ENCODE assay signal across 31 cellular contexts in genomic region chr1:11998636-11999035, GRCh38.
"Had no signal": no experiment of that assay in that cellular context is flagged by ENCODE, and none has a peak within 500 bp of the region (broad histone marks: within the 10 kb centered on the region; RNA-seq: fewer than 3 reads in every experiment).

No MANE protein-coding gene starts in this region.

- H3K27me3 ChIP-seq: brain microvascular endothelial cell, Peyer's patch had no signal

- H3K4me1 Mint-ChIP-seq: activated B cell treated with CpG ODN at 0.5 μM for 24 hours; activated naive CD8-positive, alpha-beta T cell treated with anti-CD3 and anti-CD28 coated beads for 36 hours; central memory CD8-positive, alpha-beta T cell had no signal

- DNase-seq: activated B cell treated with CpG ODN at 0.5 μM for 24 hours; activated CD4-positive, alpha-beta memory T cell treated with anti-CD3 and anti-CD28 coated beads for 36 hours; activated CD4-positive, alpha-beta T cell treated with anti-CD3 and anti-CD28 coated beads for 4 hours; activated CD4-positive, alpha-beta T cell treated with anti-CD3 and anti-CD28 coated beads, Interleukin-2, amount 50 U/mL, for 1 hour; activated CD4-positive, CD25-positive, alpha-beta regulatory T cell treated with anti-CD3 and anti-CD28 coated beads, Interleukin-2, amount 50 U/mL, for 72 hours; activated CD8-positive, alpha-beta memory T cell treated with anti-CD3 and anti-CD28 coated beads, Interleukin-2, amount 50 U/mL, for 4 hours; activated gamma-delta T cell treated with Interleukin-2 at 50 U/mL for 16 hours; activated naive CD4-positive, alpha-beta T cell treated with anti-CD3 and anti-CD28 coated beads, Interleukin-2, amount 50 U/mL, for 16 hours; activated naive CD8-positive, alpha-beta T cell treated with anti-CD3 and anti-CD28 coated beads for 36 hours; activated T-cell treated with anti-CD3 and anti-CD28 coated beads for 4 hours; activated T-cell treated with anti-CD3 and anti-CD28 coated beads, Interleukin-2, amount 50 U/mL, for 4 hours; amniotic stem cell; aorta; brain microvascular endothelial cell; NCI-H1105; NCI-H1417 treated with DMSO at 0.1 percent for 48 hours; NCI-H1694; NCI-H2029; NCI-H345; NCI-H524 treated with DMSO at 0.1 percent for 48 hours; PC-3; Peyer's patch; RPMI8226; SW 1271; T-helper 1 cell; T-helper 2 cell; T-helper 9 cell had no signal

- H3K4me3 Mint-ChIP-seq: activated B cell treated with CpG ODN at 0.5 μM for 24 hours; activated CD4-positive, alpha-beta memory T cell treated with anti-CD3 and anti-CD28 coated beads for 36 hours; activated naive CD8-positive, alpha-beta T cell treated with anti-CD3 and anti-CD28 coated beads for 36 hours; activated T-cell treated with anti-CD3 and anti-CD28 coated beads, Interleukin-2, amount 50 U/mL, for 4 hours; activated T-helper 1 cell treated with anti-CD3 and anti-CD28 coated beads, Interleukin-12 subunit alpha, Interleukin-12 subunit beta, Interleukin-2, Interleukin-4 antibody, amounts not matched to agents 30 ng/mL and 10 ng/mL and 1 ng/mL, durations not matched to agents 14 hours and 24 hours and 36 hours; central memory CD8-positive, alpha-beta T cell had no signal

- H3K4me3 ChIP-seq: Peyer's patch had no signal

- H3K27me3 Mint-ChIP-seq: activated B cell treated with CpG ODN at 0.5 μM for 24 hours; activated CD4-positive, alpha-beta memory T cell treated with anti-CD3 and anti-CD28 coated beads for 36 hours; activated naive CD8-positive, alpha-beta T cell treated with anti-CD3 and anti-CD28 coated beads for 36 hours; central memory CD8-positive, alpha-beta T cell had no signal

- H3K4me1 ChIP-seq: Peyer's patch had no signal

- H3K9me3 Mint-ChIP-seq: activated B cell treated with CpG ODN at 0.5 μM for 24 hours; activated CD4-positive, alpha-beta memory T cell treated with anti-CD3 and anti-CD28 coated beads for 36 hours; activated naive CD8-positive, alpha-beta T cell treated with anti-CD3 and anti-CD28 coated beads for 36 hours; activated T-cell treated with anti-CD3 and anti-CD28 coated beads, Interleukin-2, amount 50 U/mL, for 4 hours; activated T-helper 1 cell treated with anti-CD3 and anti-CD28 coated beads, Interleukin-12 subunit alpha, Interleukin-12 subunit beta, Interleukin-2, Interleukin-4 antibody, amounts not matched to agents 30 ng/mL and 10 ng/mL and 1 ng/mL, durations not matched to agents 14 hours and 24 hours and 36 hours; central memory CD8-positive, alpha-beta T cell had no signal

- H3K9me3 ChIP-seq: Peyer's patch had no signal

- ATAC-seq: activated T-cell treated with anti-CD3 and anti-CD28 coated beads, Interleukin-2, amount 50 U/mL, for 4 hours; PC-3; Right ventricle myocardium inferior had no signal

- H3K27ac ChIP-seq: brain microvascular endothelial cell, Peyer's patch, VCaP had no signal

- H3K27ac Mint-ChIP-seq: activated B cell treated with CpG ODN at 0.5 μM for 24 hours; activated CD4-positive, alpha-beta memory T cell treated with anti-CD3 and anti-CD28 coated beads for 36 hours; activated naive CD8-positive, alpha-beta T cell treated with anti-CD3 and anti-CD28 coated beads for 36 hours; activated T-helper 1 cell treated with anti-CD3 and anti-CD28 coated beads, Interleukin-12 subunit alpha, Interleukin-12 subunit beta, Interleukin-2, Interleukin-4 antibody, amounts not matched to agents 30 ng/mL and 10 ng/mL and 1 ng/mL, durations not matched to agents 14 hours and 24 hours and 36 hours had no signal
